8 cellular contexts compared by ENCODE assay signal in the genomic region with DNA sequence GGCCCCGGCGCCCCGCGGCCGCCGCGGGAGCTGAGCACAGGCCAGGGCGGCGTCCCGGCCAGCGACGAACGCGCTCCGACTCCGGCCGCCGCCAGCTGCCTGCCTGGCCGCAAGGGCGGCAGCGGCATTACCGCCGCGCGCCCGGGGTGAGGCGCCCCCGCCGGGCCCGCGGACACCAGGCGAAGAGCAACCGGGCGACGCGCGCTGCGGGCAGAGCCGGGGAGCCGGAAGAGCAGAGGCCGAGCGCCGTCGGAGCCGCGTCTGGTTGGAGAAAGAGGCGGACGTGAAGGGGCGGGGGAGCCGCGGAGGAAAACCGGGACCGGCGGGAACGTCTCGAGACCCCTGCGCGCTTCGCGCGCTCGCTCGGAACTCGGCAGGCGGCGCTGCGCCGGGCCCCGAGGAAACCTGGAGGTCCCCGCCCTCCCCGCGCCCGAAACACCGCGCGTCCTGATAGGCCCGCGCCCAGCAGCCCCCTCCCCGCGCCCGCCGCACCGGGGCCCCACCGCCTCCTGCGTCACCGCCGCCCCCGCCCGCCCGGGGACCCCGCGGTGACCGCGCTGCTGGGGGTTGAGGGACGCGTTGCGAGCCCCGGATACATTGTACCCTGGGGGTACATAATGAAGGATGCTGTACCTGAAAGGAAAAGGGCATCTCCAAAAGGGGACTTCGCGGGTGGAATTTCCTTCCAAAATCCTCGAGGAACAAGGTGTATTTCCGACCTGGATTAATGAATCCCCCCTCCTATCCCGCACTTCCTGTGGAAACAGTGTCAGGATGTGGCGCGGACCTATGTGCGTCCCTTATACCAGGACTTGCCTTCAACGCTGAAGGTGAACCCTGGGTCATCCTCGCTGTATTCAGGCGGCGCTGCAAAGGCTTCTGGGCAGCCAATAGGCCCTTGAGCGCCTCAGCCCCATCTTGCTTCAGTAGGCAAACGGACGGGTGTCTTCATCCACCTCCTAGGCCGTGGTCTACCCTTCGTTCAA. TPM values are rescaled to one million over a fixed set of nuclear protein-coding genes. Genes with fewer than 3 reads are reported as not detected.
DNase-seq lines count a peak whose midpoint lies in the region; ATAC-seq and TF ChIP-seq lines count a peak whose summit lies in the region.

No MANE protein-coding gene starts in this region.

- H3K27me3 ChIP-seq in mammary epithelial cell (ENCODE audit: insufficient read depth, low read length): no peaks in the 10 kb centered on the region
- peaks cover 8% of the 10 kb centered on the region for H3K27me3 ChIP-seq in skeletal muscle satellite cell (ENCODE audit: control insufficient read depth, insufficient read depth, low read length)

- intact Hi-C loops in mammary epithelial cell (cut with micrococcal nuclease): loop anchor here (2.0 kb wide), 2 partner anchors 37 kb away; no protein-coding TSS in a partner anchor

- H3K79me2 ChIP-seq in mammary epithelial cell (ENCODE audit: insufficient read depth, low read length): peaks cover 35% of the 10 kb centered on the region

- H3K27me3 Mint-ChIP-seq in T-helper 2 cell treated with Interferon-gamma antibody and Interleukin-4, amounts not matched to agents 5 μg/mL and 100 μg/mL, for 36 hours (ENCODE audit: low read depth): peaks cover 48% of the 10 kb centered on the region

- no peaks in the 10 kb centered on the region for H4K20me1 ChIP-seq in mammary epithelial cell (ENCODE audit: insufficient read depth, low read length)

- TF ChIP-seq CTCF in mammary epithelial cell (conservative IDR thresholded peaks at IDR 0.05 in 1 of 2, IDR thresholded peaks at IDR 0.05 in 1 of 2; ENCODE audit: extremely low read depth in 1 of 2, insufficient read depth in 1 of 2, low read depth in 1 of 2, low read length in 2 of 2): peak; percentile 29 to 44

- no TSS peak for BruUV-seq in mammary epithelial cell (replicated peaks; lab: Mats Ljungman, UMichigan)

- H3K4me3 Mint-ChIP-seq in T-helper 2 cell treated with Interferon-gamma antibody and Interleukin-4, amounts not matched to agents 5 μg/mL and 100 μg/mL, for 36 hours: peak overlapping the region; percentile 84

- H3K4me1 Mint-ChIP-seq in T-helper 2 cell treated with Interferon-gamma antibody and Interleukin-4, amounts not matched to agents 5 μg/mL and 100 μg/mL, for 36 hours (ENCODE audit: low read depth): peaks cover 15% of the 10 kb centered on the region

- H3K9ac ChIP-seq in mammary epithelial cell (ENCODE audit: insufficient read depth, low read length): no peak overlapping the region
- peak overlapping the region; percentile 60 for H3K9ac ChIP-seq in skeletal muscle satellite cell (ENCODE audit: low read depth, low read length)

- peak overlapping the region; percentile 63 for H3K27ac Mint-ChIP-seq in T-helper 2 cell treated with Interferon-gamma antibody and Interleukin-4, amounts not matched to agents 5 μg/mL and 100 μg/mL, for 36 hours

- dilution Hi-C loops in mammary epithelial cell (cut with HindIII; ENCODE audit: low sequenced_read_pairs): no loop called here

- CTCF ChIA-PET in mammary epithelial cell (lab: Charles Lee; ENCODE audit: low non-redundant PET): no interaction called here

- peaks cover 29% of the 10 kb centered on the region for H3K4me1 ChIP-seq in mammary epithelial cell (ENCODE audit: insufficient read depth, low read length)
- peaks cover 8% of the 10 kb centered on the region for H3K4me1 ChIP-seq in skeletal muscle satellite cell (ENCODE audit: control insufficient read depth, insufficient read depth, low read length)

- H3K4me3 ChIP-seq in mammary epithelial cell (replicated peaks in 1 of 3; ENCODE audit: insufficient read depth in 1 of 3, low read depth in 2 of 3, low read length in 3 of 3) (peak overlapping the region; percentile 23 to 80 (median 68)), skeletal muscle satellite cell (ENCODE audit: low read length) (peak overlapping the region; percentile 77)

- H2AFZ ChIP-seq in mammary epithelial cell (ENCODE audit: low read depth, low read length): peak overlapping the region; percentile 95

- in situ Hi-C loops in mammary epithelial cell (cut with MboI; ENCODE audit: low sequenced_read_pairs in 2 of 2): no loop called here

- H3K4me2 ChIP-seq in mammary epithelial cell (ENCODE audit: insufficient read depth, low read depth, low read length) (peak overlapping the region; percentile 86), skeletal muscle satellite cell (ENCODE audit: low read length) (peak overlapping the region; percentile 91)

- no peaks in the 10 kb centered on the region for H3K36me3 Mint-ChIP-seq in T-helper 2 cell treated with Interferon-gamma antibody and Interleukin-4, amounts not matched to agents 5 μg/mL and 100 μg/mL, for 36 hours (ENCODE audit: low read depth)

- DNase-seq in SIG-M5 treated with dmso at 0.1 percent for 504 hours (lab: John Stamatoyannopoulos, UW; ENCODE audit: unreplicated experiment) (peak; percentile 55), SIG-M5 (lab: John Stamatoyannopoulos, UW) (no peak), NCI-H1417 treated with DMSO at 0.1 percent for 48 hours (lab: John Stamatoyannopoulos, UW) (peak; percentile 77), mammary epithelial cell (peak; percentile 81), iPS-NIHi11 (ENCODE audit: low spot score) (peak; percentile 93)
- peak; percentile 65 for DNase-seq in T-helper 2 cell treated with Interferon-gamma antibody and Interleukin-4, amounts not matched to agents 5 μg/mL and 100 μg/mL, for 36 hours (ENCODE audit: low spot score)

- H3K27ac ChIP-seq in mammary epithelial cell (ENCODE audit: insufficient read depth, low read depth, low read length): no peak overlapping the region

- peak; percentile 81 for ATAC-seq in HG02798 (IDR thresholded peaks at IDR 0.05; ENCODE audit: poor library complexity, unreplicated experiment)

- 10% methylated on average over 23 of the region's 115 CpGs for WGBS in mammary epithelial cell (ENCODE audit: low coverage, missing lambda C conversion rate)

- H3K9me3 ChIP-seq in mammary epithelial cell (replicated peaks; ENCODE audit: insufficient read depth, low read length) (no peaks in the 10 kb centered on the region), skeletal muscle satellite cell (replicated peaks; ENCODE audit: low read length) (no peaks in the 10 kb centered on the region)

- no peaks in the 10 kb centered on the region for H3K9me3 Mint-ChIP-seq in T-helper 2 cell treated with Interferon-gamma antibody and Interleukin-4, amounts not matched to agents 5 μg/mL and 100 μg/mL, for 36 hours

- H3K36me3 ChIP-seq in mammary epithelial cell (ENCODE audit: insufficient read depth, low read length) (no peaks in the 10 kb centered on the region), skeletal muscle satellite cell (ENCODE audit: insufficient read depth, low read length) (no peaks in the 10 kb centered on the region)

RNA-seq across cellular contexts. Expression of a gene that starts 1.0 kb away (rescaled TPM):
- 10 to 100 TPM in 1 of 2 donors, 1 to 10 TPM in 1; 7.2 to 17.1 TPM for total RNA-seq in mammary epithelial cell
- 6.1 TPM for polyA plus RNA-seq in mammary epithelial cell
- polyA minus RNA-seq in mammary epithelial cell: 31.4 TPM
- 3.9 and 4.3 TPM in 2 replicates for total RNA-seq in skeletal muscle satellite cell (2012; rRNA removed)
